9 cellular contexts compared by ENCODE assay signal in genomic region chr5:71778678-71779276, GRCh38. TPM values are rescaled to one million over a fixed set of nuclear protein-coding genes. Genes with fewer than 3 reads are reported as not detected.
DNase-seq lines count a peak whose midpoint lies in the region; ATAC-seq, FAIRE-seq and TF ChIP-seq lines count a peak whose summit lies in the region.
"Had no signal": no experiment of that assay in that cellular context is flagged by ENCODE, and none has a peak within 500 bp of the region (broad histone marks: within the 10 kb centered on the region; RNA-seq: fewer than 3 reads in every experiment).

No MANE protein-coding gene starts in this region.

- H3K27me3 ChIP-seq in bronchial epithelial cell (ENCODE audit: control insufficient read depth, insufficient read depth, low read length) = no peaks in the 10 kb centered on the region

- H3K4me3 ChIP-seq in bronchial epithelial cell (ENCODE audit: low read depth, low read length) = no peak overlapping the region

- peak; percentile 50 for FAIRE-seq in bronchial epithelial cell (lab: Jason Lieb, UNC)

- TF ChIP-seq CTCF in bronchial epithelial cell (IDR thresholded peaks at IDR 0.05; ENCODE audit: insufficient read depth, low read length, severe bottlenecking) = peak; percentile 38

- DNase-seq in NCI-H1417 (lab: John Stamatoyannopoulos, UW) (peak; percentile 12 to 74 (median 30)), NCI-H1417 treated with DMSO at 0.1 percent for 48 hours (lab: John Stamatoyannopoulos, UW) (no peak), NCI-H1694 (lab: John Stamatoyannopoulos, UW) (peak; percentile 35), bronchial epithelial cell (ENCODE audit: low read depth) (peak; percentile 25), myocyte (ENCODE audit: low read depth) (peak; percentile 25), HuH-7 (ENCODE audit: low spot score) (no peak)

- H3K36me3 ChIP-seq in bronchial epithelial cell (ENCODE audit: control insufficient read depth, insufficient read depth, low read length) = no peaks in the 10 kb centered on the region
- H3K36me3 ChIP-seq: neutrophil had no signal

- ATAC-seq in GM18873 (IDR thresholded peaks at IDR 0.05; ENCODE audit: low FRiP score, unreplicated experiment) (no peak), GM18517 (IDR thresholded peaks at IDR 0.05; ENCODE audit: unreplicated experiment) (no peak)

RNA-seq across cellular contexts. Expression of gene CARTPT, which starts 59.7 kb away (rescaled TPM):
- total RNA-seq in bronchial epithelial cell = not detected in 2 replicates
- not detected in 2 replicates for total RNA-seq in myocyte
- not detected for polyA plus RNA-seq in myocyte (2012)

Comparison
In these comparisons a context has a peak if more than half of its experiments do, and no peak if none do; other contexts are left out.
1. DNase-seq: peak in NCI-H1417 (3 of 3), NCI-H1694 (single experiment), bronchial epithelial cell (single experiment) and myocyte (single experiment); none in NCI-H1417 treated with DMSO at 0.1 percent for 48 hours (single experiment) and HuH-7 (single experiment).